11 cellular contexts compared by ENCODE assay signal in genomic region chr14:77012193-77012592, GRCh38.
"Had no signal": no experiment of that assay in that cellular context is flagged by ENCODE, and none has a peak within 500 bp of the region (broad histone marks: within the 10 kb centered on the region; RNA-seq: fewer than 3 reads in every experiment).

No MANE protein-coding gene starts in this region.

- DNase-seq: activated CD4-positive, alpha-beta T cell treated with anti-CD3 and anti-CD28 coated beads, Interleukin-2, amount 10 ng/mL, durations not matched to agents 7 days and 5 days; activated naive CD4-positive, alpha-beta T cell treated with anti-CD3 and anti-CD28 coated beads, Interleukin-2, amount 50 U/mL, for 16 hours; hippocampal formation; kidney; left lung; mammary epithelial cell; naive thymus-derived CD8-positive, alpha-beta T cell; pancreas; stimulated activated CD4-positive, alpha-beta T cell treated with anti-CD3 and anti-CD28 coated beads, Interleukin-2, amount 100 ng/mL, for 24 hours had no signal

- H3K27ac ChIP-seq: epithelial cell of prostate, gastroesophageal sphincter, left lung, pancreas had no signal

- FAIRE-seq: kidney, pancreas had no signal

- H3K36me3 ChIP-seq: gastroesophageal sphincter, left lung, pancreas had no signal

- H3K4me3 Mint-ChIP-seq: activated CD4-positive, alpha-beta T cell treated with anti-CD3 and anti-CD28 coated beads, Interleukin-2, amount 10 ng/mL, durations not matched to agents 7 days and 5 days; naive thymus-derived CD8-positive, alpha-beta T cell had no signal

- H3K36me3 Mint-ChIP-seq: naive thymus-derived CD8-positive, alpha-beta T cell had no signal

- H3K4me3 ChIP-seq: gastroesophageal sphincter, left lung, pancreas had no signal

- H3K27me3 ChIP-seq: gastroesophageal sphincter, left lung, pancreas had no signal

- H3K9me3 Mint-ChIP-seq: activated CD4-positive, alpha-beta T cell treated with anti-CD3 and anti-CD28 coated beads, Interleukin-2, amount 10 ng/mL, durations not matched to agents 7 days and 5 days; naive thymus-derived CD8-positive, alpha-beta T cell had no signal

- H3K27me3 Mint-ChIP-seq: activated CD4-positive, alpha-beta T cell treated with anti-CD3 and anti-CD28 coated beads, Interleukin-2, amount 10 ng/mL, durations not matched to agents 7 days and 5 days had no signal

- H3K9me3 ChIP-seq: gastroesophageal sphincter, left lung, pancreas had no signal
